ENCODE assay signal across 8 cellular contexts in the genomic region with DNA sequence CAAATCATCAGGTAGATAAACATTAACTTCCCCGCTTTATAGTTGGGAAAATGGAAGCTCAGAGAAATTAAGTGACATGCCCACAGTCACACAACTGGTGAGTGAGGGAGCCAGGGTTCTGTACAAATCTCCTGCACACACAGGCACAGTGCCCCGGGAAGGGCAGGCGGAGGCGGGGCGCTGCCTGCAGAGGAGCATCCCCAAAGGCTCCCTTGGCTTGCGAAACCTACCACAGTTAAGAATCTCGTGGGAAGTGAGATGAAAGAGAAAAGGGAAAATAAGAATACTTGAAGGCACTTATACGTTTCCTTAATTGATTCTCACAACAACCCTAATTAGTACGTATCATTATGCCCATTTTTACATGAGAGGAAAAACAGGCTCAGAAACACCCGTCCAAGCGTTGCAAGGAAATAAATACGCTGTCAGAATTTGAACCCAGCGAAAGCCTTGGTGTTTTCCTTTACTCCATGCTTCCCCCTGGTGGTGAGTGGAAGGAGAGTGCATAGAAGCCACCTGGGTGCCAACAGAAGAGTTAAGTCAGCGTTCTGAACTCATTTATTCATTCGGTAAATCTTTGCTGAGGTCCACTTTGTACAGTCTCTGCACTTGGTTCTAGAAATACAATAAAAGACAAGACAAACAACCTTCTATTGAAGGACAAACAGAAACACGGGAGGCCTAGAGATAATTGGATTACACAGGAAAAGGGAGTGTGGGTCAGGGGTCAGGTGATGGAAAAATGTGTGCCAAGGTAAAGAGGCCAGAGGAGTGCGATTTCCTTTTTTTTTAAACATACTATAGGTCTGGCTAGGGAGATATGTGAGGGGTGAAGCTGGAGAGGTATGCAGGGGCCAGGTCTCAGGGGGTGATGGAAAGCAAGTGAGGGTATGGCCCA. TPM values are rescaled to one million over a fixed set of nuclear protein-coding genes. Genes with fewer than 3 reads are reported as not detected.
DNase-seq lines count a peak whose midpoint lies in the region; ATAC-seq and TF ChIP-seq lines count a peak whose summit lies in the region.

No MANE protein-coding gene starts in this region.

- H3K36me3 Mint-ChIP-seq in osteocyte (ENCODE audit: unreplicated experiment), result peaks cover 13% of the 10 kb centered on the region

- TF ChIP-seq CTCF in GM13976 (IDR thresholded peaks at IDR 0.05; ENCODE audit: borderline replicate concordance, control extremely low read depth, extremely low read depth, insufficient read depth, missing control alignments) (peak; percentile 68), osteocyte (IDR thresholded peaks at IDR 0.05) (peak; percentile 79)

- H3K27ac Mint-ChIP-seq in osteocyte (ENCODE audit: unreplicated experiment), result no peak overlapping the region

- peaks cover 4% of the 10 kb centered on the region for H3K4me1 Mint-ChIP-seq in osteocyte (ENCODE audit: unreplicated experiment)

- H3K9me3 Mint-ChIP-seq in osteocyte (ENCODE audit: unreplicated experiment), result no peaks in the 10 kb centered on the region

- DNase-seq in AG20443 (ENCODE audit: low spot score) (peak; percentile 56), GM13976 (ENCODE audit: low spot score) (peak; percentile 59), NCI-H2171 (lab: John Stamatoyannopoulos, UW) (peak; percentile 3), fibroblast of gingiva (ENCODE audit: low read depth) (peak; percentile 31), osteocyte (ENCODE audit: extremely low spot score, unreplicated experiment) (no peak), posterior vena cava (ENCODE audit: low spot score) (no peak)
- peak; percentile 46 to 48 for DNase-seq in activated CD4-positive, alpha-beta T cell treated with anti-CD3 and anti-CD28 coated beads, Interleukin-2, amount 50 U/mL, for 4 hours

- H3K27me3 Mint-ChIP-seq in osteocyte (ENCODE audit: unreplicated experiment), result no peaks in the 10 kb centered on the region

- H3K4me3 Mint-ChIP-seq in osteocyte (ENCODE audit: unreplicated experiment), result no peak overlapping the region

- no peak for ATAC-seq in GM21576 (IDR thresholded peaks at IDR 0.05; ENCODE audit: unreplicated experiment)

- in situ Hi-C loops in GM13976 (cut with MboI; ENCODE audit: low sequenced_read_pairs, unreplicated experiment), result no loop called here

- intact Hi-C loops in posterior vena cava (cut with DNase I), result loop anchor here in 1 of 2 donors (5.0 kb wide), 1 partner anchor 145 kb away; no protein-coding TSS in a partner anchor

RNA-seq across cellular contexts. Expression of a gene that starts 28.4 kb away (rescaled TPM):
- 12.1 and 12.6 TPM in 2 replicates for total RNA-seq in osteocyte
- total RNA-seq in posterior vena cava, result 1 to 10 TPM; 9.0 to 9.3 TPM

Comparison
In these comparisons a context has a peak if more than half of its experiments do, and no peak if none do; other contexts are left out.
1. DNase-seq: peak in AG20443 (single experiment), GM13976 (single experiment), NCI-H2171 (single experiment), activated CD4-positive, alpha-beta T cell treated with anti-CD3 and anti-CD28 coated beads, Interleukin-2, amount 50 U/mL, for 4 hours (2 of 2) and fibroblast of gingiva (single experiment); none in osteocyte (single experiment) and posterior vena cava (single experiment).